In the genomic region with DNA sequence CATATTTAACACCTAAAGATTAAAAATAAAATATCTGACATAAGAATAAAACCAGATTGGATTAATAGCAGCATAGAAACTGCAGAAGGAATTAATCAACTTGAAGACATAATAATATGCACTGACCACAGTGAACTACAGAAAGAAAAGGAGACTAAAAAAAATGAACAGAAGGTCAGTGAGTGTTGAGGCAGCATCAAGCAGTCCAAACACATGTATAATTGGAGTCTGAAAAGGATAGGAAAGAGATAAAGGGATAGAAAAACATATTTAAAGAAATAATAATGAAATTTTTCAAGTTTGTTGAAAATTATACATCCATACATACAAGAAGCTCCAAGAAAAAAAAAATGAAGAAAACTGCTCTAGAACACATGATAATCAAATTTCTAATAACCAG, we compare ENCODE assay signal across 31 cellular contexts.
DNase-seq lines count a peak whose midpoint lies in the region; ATAC-seq and TF ChIP-seq lines count a peak whose summit lies in the region.
"Had no signal": no experiment of that assay in that cellular context is flagged by ENCODE, and none has a peak within 500 bp of the region (broad histone marks: within the 10 kb centered on the region; RNA-seq: fewer than 3 reads in every experiment).

No MANE protein-coding gene starts in this region.

- H3K27ac Mint-ChIP-seq in activated naive CD4-positive, alpha-beta T cell treated with anti-CD3 and anti-CD28 coated beads for 36 hours = no peak overlapping the region
- H3K27ac Mint-ChIP-seq: B cell; CD14-positive monocyte; CD4-positive, alpha-beta memory T cell; CD4-positive, alpha-beta T cell; CD4-positive, CD25-positive, alpha-beta regulatory T cell; CD8-positive, alpha-beta memory T cell; CD8-positive, alpha-beta T cell had no signal

- no peaks in the 10 kb centered on the region for H3K27me3 ChIP-seq in SK-N-SH (ENCODE audit: insufficient read depth)
- H3K27me3 ChIP-seq: BE2C; BLaER1; BLaER1 treated with 17β-estradiol and CSF1 and Interleukin-3, amounts not matched to agents 10 nM and 100 nM had no signal

- H3K9me3 ChIP-seq in SK-N-SH = no peaks in the 10 kb centered on the region
- H3K9me3 ChIP-seq in HEK293 (ENCODE audit: control insufficient read depth, insufficient read depth, low read depth, low read length) = no peaks in the 10 kb centered on the region
- H3K9me3 ChIP-seq: BE2C had no signal

- CTCF ChIA-PET in SK-N-SH (lab: Yijun Ruan, JAX) (no interaction called here), HEK293 (lab: Yijun Ruan, JAX) (interaction anchor here (0.6 kb wide), 1 partner anchor 138 kb away, joined by 3 read pairs; no protein-coding TSS in a partner anchor)
- CTCF ChIA-PET in activated naive CD4-positive, alpha-beta T cell treated with anti-CD3 and anti-CD28 coated beads for 36 hours (lab: Charles Lee) = no interaction called here

- intact Hi-C loops in activated naive CD4-positive, alpha-beta T cell treated with anti-CD3 and anti-CD28 coated beads for 36 hours (cut with micrococcal nuclease) = no loop called here

- no peaks in the 10 kb centered on the region for H3K4me1 Mint-ChIP-seq in activated naive CD4-positive, alpha-beta T cell treated with anti-CD3 and anti-CD28 coated beads for 36 hours (ENCODE audit: low read depth)
- H3K4me1 Mint-ChIP-seq: B cell; CD14-positive monocyte; CD4-positive, CD25-positive, alpha-beta regulatory T cell had no signal

- H3K9me2 ChIP-seq in SK-N-SH = no peaks in the 10 kb centered on the region

- TF ChIP-seq RAD21 in SK-N-SH (IDR thresholded peaks at IDR 0.05; ENCODE audit: low read length) = no peak

- H3K9ac ChIP-seq in SK-N-SH = no peak overlapping the region
- H3K9ac ChIP-seq: BLaER1; BLaER1 treated with 17β-estradiol and CSF1 and Interleukin-3, amounts not matched to agents 10 nM and 100 nM had no signal

- DNase-seq in SK-N-SH = no peak
- DNase-seq in epithelial cell of prostate (ENCODE audit: low read depth, low spot score) = no peak
- DNase-seq in activated naive CD4-positive, alpha-beta T cell treated with anti-CD3 and anti-CD28 coated beads for 36 hours = no peak
- DNase-seq: 8988T; ACHN; AML-193; BE2C; C1 segment of cervical spinal cord; Caco-2; CD4-positive, alpha-beta memory T cell; CD4-positive, alpha-beta T cell; CD4-positive, CD25-positive, alpha-beta regulatory T cell; CD8-positive, alpha-beta memory T cell; CD8-positive, alpha-beta T cell; COR-L47; DMS 273 treated with DMSO at 0.1 percent for 48 hours; DMS153; DMS53; DMS79; DMS79 treated with DMSO at 0.1 percent for 48 hours; DND-41; EL had no signal

- H3K36me3 ChIP-seq in SK-N-SH (replicated peaks in 1 of 2; ENCODE audit: control insufficient read depth in 1 of 2, insufficient read depth in 2 of 2, low read length in 1 of 2) = no peaks in the 10 kb centered on the region
- no peaks in the 10 kb centered on the region for H3K36me3 ChIP-seq in HEK293 (ENCODE audit: control insufficient read depth in 2 of 2, insufficient read depth in 1 of 2, low read length in 2 of 2)
- H3K36me3 ChIP-seq: BE2C; BLaER1; BLaER1 treated with 17β-estradiol and CSF1 and Interleukin-3, amounts not matched to agents 10 nM and 100 nM had no signal

- H3K4me2 ChIP-seq in SK-N-SH = no peak overlapping the region
- H3K4me2 ChIP-seq: A549; BLaER1; BLaER1 treated with 17β-estradiol and CSF1 and Interleukin-3, amounts not matched to agents 10 nM and 100 nM had no signal

- no peaks in the 10 kb centered on the region for H4K20me1 ChIP-seq in SK-N-SH (ENCODE audit: insufficient read depth)
- H4K20me1 ChIP-seq: BLaER1; BLaER1 treated with 17β-estradiol and CSF1 and Interleukin-3, amounts not matched to agents 10 nM and 100 nM had no signal

- H3K4me1 ChIP-seq in SK-N-SH (ENCODE audit: control insufficient read depth in 1 of 2, insufficient read depth in 2 of 2, low read depth in 1 of 2, low read length in 1 of 2) (no peaks in the 10 kb centered on the region), HEK293 (ENCODE audit: control insufficient read depth, insufficient read depth, low read length) (no peaks in the 10 kb centered on the region)
- H3K4me1 ChIP-seq: A549; BE2C; BLaER1; BLaER1 treated with 17β-estradiol and CSF1 and Interleukin-3, amounts not matched to agents 10 nM and 100 nM; Caco-2 had no signal

- TF ChIP-seq CTCF in SK-N-SH (IDR thresholded peaks at IDR 0.05) (no peak), HEK293 (tag by site-specific recombination; IDR thresholded peaks at IDR 0.05) (no peak)

- H3K4me3 ChIP-seq in SK-N-SH (ENCODE audit: low read depth in 2 of 2, low read length in 1 of 2) (no peak overlapping the region), HEK293 (ENCODE audit: low read depth, low read length) (no peak overlapping the region)
- H3K4me3 ChIP-seq: A549; BLaER1; BLaER1 treated with 17β-estradiol and CSF1 and Interleukin-3, amounts not matched to agents 10 nM and 100 nM had no signal

- TF ChIP-seq EP300 in SK-N-SH (IDR thresholded peaks at IDR 0.05; ENCODE audit: borderline replicate concordance in 1 of 2, low read depth in 1 of 2, low read length in 1 of 2) = no peak

- H3K36me3 Mint-ChIP-seq in activated naive CD4-positive, alpha-beta T cell treated with anti-CD3 and anti-CD28 coated beads for 36 hours (ENCODE audit: low read depth) = no peaks in the 10 kb centered on the region
- H3K36me3 Mint-ChIP-seq: CD14-positive monocyte; CD4-positive, CD25-positive, alpha-beta regulatory T cell; CD8-positive, alpha-beta memory T cell; CD8-positive, alpha-beta T cell had no signal

- H3K4me3 Mint-ChIP-seq in activated naive CD4-positive, alpha-beta T cell treated with anti-CD3 and anti-CD28 coated beads for 36 hours = no peak overlapping the region
- H3K4me3 Mint-ChIP-seq: B cell; CD14-positive monocyte; CD4-positive, alpha-beta memory T cell; CD4-positive, alpha-beta T cell; CD8-positive, alpha-beta memory T cell; CD8-positive, alpha-beta T cell had no signal

- H3K27ac ChIP-seq in SK-N-SH (ENCODE audit: low read depth in 2 of 2, low read length in 1 of 2) = no peak overlapping the region
- no peak overlapping the region for H3K27ac ChIP-seq in HEK293 (ENCODE audit: extremely low read depth, low read depth, low read length)
- peak overlapping the region; percentile 2 for H3K27ac ChIP-seq in epithelial cell of prostate
- H3K27ac ChIP-seq: A549; BLaER1; BLaER1 treated with 17β-estradiol and CSF1 and Interleukin-3, amounts not matched to agents 10 nM and 100 nM; C4-2B had no signal

- ATAC-seq in SK-N-SH treated with all-trans-retinoic acid at 6 μM for 48 hours = no peak
- ATAC-seq in HG03045 (IDR thresholded peaks at IDR 0.05; ENCODE audit: unreplicated experiment) = no peak
- ATAC-seq: A549; CD8-positive, alpha-beta T cell had no signal

- no peaks in the 10 kb centered on the region for H3K27me3 Mint-ChIP-seq in activated naive CD4-positive, alpha-beta T cell treated with anti-CD3 and anti-CD28 coated beads for 36 hours (ENCODE audit: low read depth)
- H3K27me3 Mint-ChIP-seq: B cell; CD4-positive, alpha-beta T cell had no signal

- peaks cover 6% of the 10 kb centered on the region for H3K9me3 Mint-ChIP-seq in activated naive CD4-positive, alpha-beta T cell treated with anti-CD3 and anti-CD28 coated beads for 36 hours

- H3F3A ChIP-seq in SK-N-SH (replicated peaks; ENCODE audit: insufficient read depth) = no peaks in the 10 kb centered on the region

- no peak overlapping the region for H2AFZ ChIP-seq in SK-N-SH (ENCODE audit: low read depth)

- no peaks in the 10 kb centered on the region for H3K79me2 ChIP-seq in SK-N-SH (ENCODE audit: insufficient read depth)

- POLR2A ChIA-PET in SK-N-SH (lab: Yijun Ruan, JAX) (no interaction called here), HEK293 (lab: Yijun Ruan, JAX) (no interaction called here)

TF ChIP-seq in SK-N-SH treated with all-trans-retinoic acid at 6 μM for 48 hours, 23 proteins besides CTCF, POLR2A, EP300 and RAD21 (continues in another document):
- no peak for TF ChIP-seq ZNF8 (CRISPR knock-in tag; IDR thresholded peaks at IDR 0.05)

TF ChIP-seq in SK-N-SH, 30 proteins besides CTCF, POLR2A, EP300 and RAD21:
- TF ChIP-seq EZH2phosphoT487 (IDR thresholded peaks at IDR 0.05; ENCODE audit: borderline replicate concordance, low read depth) (no peak), CHD2 (IDR thresholded peaks at IDR 0.05; ENCODE audit: low read length, partially characterized antibody) (no peak), POLR2AphosphoS5 (IDR thresholded peaks at IDR 0.05; ENCODE audit: low read depth, low read length) (no peak), TEAD4 (IDR thresholded peaks at IDR 0.05; ENCODE audit: borderline replicate concordance, insufficient read depth) (no peak)
- TF ChIP-seq, protein P1, sequence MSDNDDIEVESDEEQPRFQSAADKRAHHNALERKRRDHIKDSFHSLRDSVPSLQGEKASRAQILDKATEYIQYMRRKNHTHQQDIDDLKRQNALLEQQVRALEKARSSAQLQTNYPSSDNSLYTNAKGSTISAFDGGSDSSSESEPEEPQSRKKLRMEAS (IDR thresholded peaks at IDR 0.05; ENCODE audit: low read depth) = no peak

TF ChIP-seq in HEK293, 187 proteins besides CTCF, POLR2A, EP300 and RAD21:
- TF ChIP-seq, protein P2, sequence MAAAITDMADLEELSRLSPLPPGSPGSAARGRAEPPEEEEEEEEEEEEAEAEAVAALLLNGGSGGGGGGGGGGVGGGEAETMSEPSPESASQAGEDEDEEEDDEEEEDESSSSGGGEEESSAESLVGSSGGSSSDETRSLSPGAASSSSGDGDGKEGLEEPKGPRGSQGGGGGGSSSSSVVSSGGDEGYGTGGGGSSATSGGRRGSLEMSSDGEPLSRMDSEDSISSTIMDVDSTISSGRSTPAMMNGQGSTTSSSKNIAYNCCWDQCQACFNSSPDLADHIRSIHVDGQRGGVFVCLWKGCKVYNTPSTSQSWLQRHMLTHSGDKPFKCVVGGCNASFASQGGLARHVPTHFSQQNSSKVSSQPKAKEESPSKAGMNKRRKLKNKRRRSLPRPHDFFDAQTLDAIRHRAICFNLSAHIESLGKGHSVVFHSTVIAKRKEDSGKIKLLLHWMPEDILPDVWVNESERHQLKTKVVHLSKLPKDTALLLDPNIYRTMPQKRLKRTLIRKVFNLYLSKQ (tag by site-specific recombination; IDR thresholded peaks at IDR 0.05; ENCODE audit: borderline replicate concordance) = no peak
- TF ChIP-seq OVOL3 (tag by site-specific recombination; IDR thresholded peaks at IDR 0.05) = no peak
- TF ChIP-seq ZNF133 (tag by site-specific recombination; IDR thresholded peaks at IDR 0.05) = peak; percentile 86
- no peak for TF ChIP-seq BCL11A (tag by site-specific recombination; IDR thresholded peaks at IDR 0.05; ENCODE audit: low read depth)
